Comparison of ENCODE assay signal across 8 cellular contexts in genomic region chr22:50185384-50186087, GRCh38. TPM values are rescaled to one million over a fixed set of nuclear protein-coding genes. Genes with fewer than 3 reads are reported as not detected.
DNase-seq lines count a peak whose midpoint lies in the region; ATAC-seq and TF ChIP-seq lines count a peak whose summit lies in the region.

A gene with protein sequence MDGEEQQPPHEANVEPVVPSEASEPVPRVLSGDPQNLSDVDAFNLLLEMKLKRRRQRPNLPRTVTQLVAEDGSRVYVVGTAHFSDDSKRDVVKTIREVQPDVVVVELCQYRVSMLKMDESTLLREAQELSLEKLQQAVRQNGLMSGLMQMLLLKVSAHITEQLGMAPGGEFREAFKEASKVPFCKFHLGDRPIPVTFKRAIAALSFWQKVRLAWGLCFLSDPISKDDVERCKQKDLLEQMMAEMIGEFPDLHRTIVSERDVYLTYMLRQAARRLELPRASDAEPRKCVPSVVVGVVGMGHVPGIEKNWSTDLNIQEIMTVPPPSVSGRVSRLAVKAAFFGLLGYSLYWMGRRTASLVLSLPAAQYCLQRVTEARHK (plus strand): TSS chr22:50185913. CDS start chr22:50193061, 7,148 bp downstream.

- H3K36me3 Mint-ChIP-seq in CD14-positive monocyte, result peaks cover 8 to 9% of the 10 kb centered on the region in 2 donors

- H3K36me3 ChIP-seq in right atrium auricular region (no peaks in the 10 kb centered on the region), psoas muscle (ENCODE audit: insufficient read depth in 1 of 2, low read depth in 1 of 2) (no peaks in the 10 kb centered on the region)

- no peaks in the 10 kb centered on the region for H3K27me3 ChIP-seq in right atrium auricular region
- H3K27me3 ChIP-seq in psoas muscle (ENCODE audit: insufficient read depth in 3 of 3, low read length in 2 of 3), result no peaks in the 10 kb centered on the region

- peak; percentile 35 for ATAC-seq in GM21529 (IDR thresholded peaks at IDR 0.05; ENCODE audit: unreplicated experiment)
- peak; percentile 84 to 92 (median 90) for ATAC-seq in psoas muscle

- peaks cover 1 to 5% (median 2%) of the 10 kb centered on the region in 3 donors for H3K27me3 Mint-ChIP-seq in CD14-positive monocyte (ENCODE audit: low read depth in 3 of 3)

- H3K4me3 Mint-ChIP-seq in CD14-positive monocyte, result peak within 1 kb of the TSS; percentile 95

- H3K27ac Mint-ChIP-seq in CD14-positive monocyte, result peak within 1 kb of the TSS; percentile 82 to 96 (median 89)

- peak; percentile 89 for DNase-seq in CD14-positive monocyte (ENCODE audit: low spot score)
- DNase-seq in NB4 (ENCODE audit: low read depth), result peak; percentile 90
- peak; percentile 82 for DNase-seq in T-helper 22 cell (ENCODE audit: low read depth)
- DNase-seq in anterior cingulate cortex (lab: John Stamatoyannopoulos, UW), result peak in 57 of 58 donors; percentile 25 to 90 (median 83)
- peak; percentile 86 for DNase-seq in right atrium auricular region (ENCODE audit: low spot score)
- DNase-seq in psoas muscle, result peak; percentile 92 to 95
- DNase-seq in ureter (ENCODE audit: low spot score), result peak; percentile 90

- intact Hi-C loops in CD14-positive monocyte (cut with micrococcal nuclease) (loop anchor here (2.0 to 5.0 kb wide), 3 partner anchors 13 to 347 kb away; partner anchors contain the start of genes SELENOO (in 2 of the 2) and TYMP (in 1 of the 2)), psoas muscle (cut with DNase I) (loop anchor here in 1 of 2 donors (10.0 kb wide), 1 partner anchor 261 kb away; no protein-coding TSS in a partner anchor)

- WGBS in psoas muscle, 3 donors, result 2 to 3% (median 2%) methylated on average over 27 to 88 of the region's 90 CpGs

- H3K4me1 Mint-ChIP-seq in CD14-positive monocyte, result peaks cover 46% of the 10 kb centered on the region

- peak within 1 kb of the TSS; percentile 67 to 85 for H3K27ac ChIP-seq in right atrium auricular region
- peak within 1 kb of the TSS; percentile 60 for H3K27ac ChIP-seq in psoas muscle

- H3K4me1 ChIP-seq in right atrium auricular region (peaks cover 5 to 61% of the 10 kb centered on the region in 2 donors), psoas muscle (peaks cover 26% of the 10 kb centered on the region)

- no peaks in the 10 kb centered on the region for H3K9me3 ChIP-seq in right atrium auricular region
- H3K9me3 ChIP-seq in psoas muscle, result no peaks in the 10 kb centered on the region

- peak within 1 kb of the TSS; percentile 64 for H3K4me3 ChIP-seq in NB4 (ENCODE audit: low read depth, low read length)
- peak within 1 kb of the TSS; percentile 80 to 83 for H3K4me3 ChIP-seq in right atrium auricular region
- peak within 1 kb of the TSS; percentile 79 for H3K4me3 ChIP-seq in psoas muscle

- H3K9me3 Mint-ChIP-seq in CD14-positive monocyte, result no peaks in the 10 kb centered on the region

- TF ChIP-seq CTCF in CD14-positive monocyte (IDR thresholded peaks at IDR 0.05), result no peak
- no peak for TF ChIP-seq CTCF in NB4 (IDR thresholded peaks at IDR 0.05; ENCODE audit: low read depth, low read length)
- no peak for TF ChIP-seq CTCF in right atrium auricular region (IDR thresholded peaks at IDR 0.05)
- TF ChIP-seq CTCF in psoas muscle (IDR thresholded peaks at IDR 0.05), result no peak

- no peak for TF ChIP-seq POLR2A in NB4 (IDR thresholded peaks at IDR 0.05; ENCODE audit: extremely low read depth, insufficient read length)

RNA-seq across cellular contexts. Expression of the gene that starts here (rescaled TPM):
- 10 to 100 TPM; 34.5 to 39.3 TPM for polyA plus RNA-seq in CD14-positive monocyte
- 10 to 100 TPM; 12.3 to 20.0 TPM for total RNA-seq in right atrium auricular region
- total RNA-seq in psoas muscle, result 10 to 100 TPM; 19.9 to 29.5 (median 24.0) TPM
- 10 to 100 TPM; 30.6 to 52.1 (median 46.8) TPM for polyA plus RNA-seq in psoas muscle
- total RNA-seq in ureter, result 64.5 TPM

Comparison
In these comparisons a context has a peak if more than half of its experiments do, and no peak if none do; other contexts are left out.
1. Peak in every context shown above with its lines: DNase-seq, ATAC-seq, H3K4me3 ChIP-seq and H3K27ac ChIP-seq.